11 cellular contexts compared by ENCODE assay signal in the genomic region with DNA sequence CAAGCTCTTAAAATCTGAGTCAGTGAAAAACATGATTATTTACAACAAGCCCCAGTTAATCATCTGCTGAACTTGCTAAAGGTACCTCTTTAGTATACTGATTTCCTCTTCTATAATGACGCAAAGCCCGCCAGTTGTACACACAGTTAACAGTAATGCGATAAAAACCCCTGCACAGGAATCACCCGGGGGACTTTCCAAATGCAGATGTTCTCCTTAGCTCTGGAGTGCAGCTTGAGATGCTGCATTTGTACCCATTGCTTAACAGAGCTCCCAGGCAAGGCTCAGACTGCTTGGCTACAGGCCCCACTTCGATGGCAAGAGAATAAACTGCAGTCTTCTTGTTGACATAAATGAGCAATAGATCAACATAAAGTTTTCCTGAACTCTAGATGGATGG.
DNase-seq lines count a peak whose midpoint lies in the region; ATAC-seq, FAIRE-seq and TF ChIP-seq lines count a peak whose summit lies in the region.
"Had no signal": no experiment of that assay in that cellular context is flagged by ENCODE, and none has a peak within 500 bp of the region (broad histone marks: within the 10 kb centered on the region; RNA-seq: fewer than 3 reads in every experiment).

No MANE protein-coding gene starts in this region.

- H2AFZ ChIP-seq in fibroblast of lung (ENCODE audit: low read length) = no peak overlapping the region

- H3K27me3 ChIP-seq in fibroblast of lung (ENCODE audit: control insufficient read depth, insufficient read depth, low read length) = no peaks in the 10 kb centered on the region

- no peak overlapping the region for H3K9ac ChIP-seq in fibroblast of lung (ENCODE audit: insufficient read depth, low read length)

- DNase-seq in NCI-H69 (lab: John Stamatoyannopoulos, UW) (peak; percentile 91), fibroblast of lung (ENCODE audit: low read depth in 2 of 2) (peak; percentile 19 to 26), putamen (ENCODE audit: low spot score) (peak; percentile 9), NCI-H128 (lab: John Stamatoyannopoulos, UW; ENCODE audit: unreplicated experiment) (no peak), GM19239 (ENCODE audit: insufficient read length, low spot score) (no peak)
- DNase-seq in activated CD4-positive, alpha-beta T cell treated with anti-CD3 and anti-CD28 coated beads, Interleukin-2, amount 50 U/mL, for 48 hours = no peak
- DNase-seq: activated CD4-positive, alpha-beta T cell treated with anti-CD3 and anti-CD28 coated beads for 1 hour; NCI-H2171; psoas muscle had no signal

- H3K79me2 ChIP-seq in fibroblast of lung (ENCODE audit: control insufficient read depth, insufficient read depth, low read length) = no peaks in the 10 kb centered on the region

- no peak for FAIRE-seq in GM19239 (lab: Jason Lieb, UNC)

- H3K4me2 ChIP-seq in fibroblast of lung (ENCODE audit: extremely low read depth, insufficient read depth, low read length) = peak overlapping the region; percentile 62

- H4K20me1 ChIP-seq in fibroblast of lung (ENCODE audit: control insufficient read depth, extremely low read depth, insufficient read depth, low read length) = no peaks in the 10 kb centered on the region

- no peak overlapping the region for H3K4me3 ChIP-seq in fibroblast of lung (replicated peaks in 1 of 4; ENCODE audit: control extremely low read depth in 1 of 4, insufficient read depth in 1 of 4, low read depth in 3 of 4, low read length in 4 of 4)
- H3K4me3 ChIP-seq: psoas muscle had no signal

- H3K36me3 ChIP-seq in fibroblast of lung (ENCODE audit: control insufficient read depth, insufficient read depth, low read length) = no peaks in the 10 kb centered on the region

- H3K4me1 ChIP-seq in fibroblast of lung (ENCODE audit: control insufficient read depth, extremely low read depth, insufficient read depth, low read length) = peaks cover 14% of the 10 kb centered on the region
- H3K4me1 ChIP-seq: psoas muscle had no signal

- peak overlapping the region; percentile 62 for H3K27ac ChIP-seq in fibroblast of lung (ENCODE audit: insufficient read depth, low read length)
- H3K27ac ChIP-seq: psoas muscle had no signal

- TF ChIP-seq CTCF in fibroblast of lung (conservative IDR thresholded peaks at IDR 0.05 in 1 of 2, IDR thresholded peaks at IDR 0.05 in 1 of 2; ENCODE audit: low read depth in 1 of 2, low read length in 2 of 2) = no peak

- ATAC-seq in GM21717 (IDR thresholded peaks at IDR 0.05; ENCODE audit: unreplicated experiment) = peak; percentile 37
- no peak for ATAC-seq in GM21786 (IDR thresholded peaks at IDR 0.05; ENCODE audit: unreplicated experiment)

- H3K9me3 ChIP-seq in fibroblast of lung (ENCODE audit: control insufficient read depth, insufficient read depth, low read depth, low read length) = no peaks in the 10 kb centered on the region
- H3K9me3 ChIP-seq: psoas muscle had no signal

Comparison
In these comparisons a context has a peak if more than half of its experiments do, and no peak if none do; other contexts are left out.
1. DNase-seq: peak in NCI-H69 (single experiment), fibroblast of lung (2 of 2) and putamen (single experiment); none in NCI-H128 (single experiment), activated CD4-positive, alpha-beta T cell treated with anti-CD3 and anti-CD28 coated beads, Interleukin-2, amount 50 U/mL, for 48 hours (0 of 2) and GM19239 (single experiment).